Comparison of ENCODE assay signal across 8 cellular contexts in the genomic region with DNA sequence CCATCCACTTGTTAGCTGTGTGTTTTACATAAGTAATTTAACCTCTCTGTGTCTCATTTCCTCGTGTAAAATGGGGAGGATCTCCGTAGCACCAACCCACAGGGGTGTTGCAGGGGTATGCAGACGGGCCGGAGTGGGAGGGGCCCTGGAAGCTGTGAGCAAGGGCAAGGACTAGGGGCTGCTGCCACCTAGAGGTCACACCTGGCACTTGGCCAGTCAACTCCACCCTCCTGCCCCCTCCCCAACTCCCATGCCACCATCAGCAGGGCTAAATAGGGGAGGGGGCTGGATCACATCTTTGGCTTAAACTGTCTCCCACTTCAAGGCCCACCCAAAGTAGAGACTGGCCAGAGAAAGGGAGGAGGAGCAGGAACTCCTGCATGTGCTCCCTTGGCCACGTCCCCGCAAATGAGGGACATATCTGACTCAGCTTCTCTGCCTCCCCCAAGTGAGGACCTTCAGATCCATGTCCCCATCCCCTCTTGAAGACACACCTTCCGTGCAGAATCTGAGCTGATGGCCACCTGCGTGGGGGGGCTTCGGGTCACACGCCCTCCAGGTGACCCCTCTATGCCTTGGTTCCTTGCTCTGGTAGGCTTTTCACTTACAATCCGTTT. TPM values are rescaled to one million over a fixed set of nuclear protein-coding genes. Genes with fewer than 3 reads are reported as not detected.
DNase-seq lines count a peak whose midpoint lies in the region; ATAC-seq and TF ChIP-seq lines count a peak whose summit lies in the region.

No MANE protein-coding gene starts in this region.

- ATAC-seq in lower lobe of right lung, result peak; percentile 50 to 51

- DNase-seq in CD4-positive, alpha-beta memory T cell, result peak; percentile 69 to 72 (median 71)
- DNase-seq in H4 (ENCODE audit: low spot score), result peak; percentile 74
- peak; percentile 69 for DNase-seq in NCI-H2227 (lab: John Stamatoyannopoulos, UW; ENCODE audit: unreplicated experiment)
- DNase-seq in activated CD4-positive, alpha-beta T cell treated with anti-CD3 and anti-CD28 coated beads for 24 hours (ENCODE audit: low read depth in 2 of 2), result peak; percentile 66 to 68
- DNase-seq in cerebellar cortex (ENCODE audit: low spot score), result peak; percentile 73
- DNase-seq in lower lobe of right lung, result peak; percentile 89
- peak; percentile 61 to 65 (median 64) for DNase-seq in stimulated activated CD4-positive, alpha-beta T cell treated with anti-CD3 and anti-CD28 coated beads, TNF-alpha, amount 100 ng/mL, for 4 hours (ENCODE audit: low read depth in 3 of 3)
- no peak for DNase-seq in GOT3 (lab: John Stamatoyannopoulos, UW)

- H3K4me3 ChIP-seq in CD4-positive, alpha-beta memory T cell (ENCODE audit: low read length in 2 of 2), result no peak overlapping the region
- no peak overlapping the region for H3K4me3 ChIP-seq in lower lobe of right lung

- no peak overlapping the region for H3K27ac Mint-ChIP-seq in CD4-positive, alpha-beta memory T cell

- H3K4me1 Mint-ChIP-seq in CD4-positive, alpha-beta memory T cell, result peaks cover 7 to 16% (median 9%) of the 10 kb centered on the region in 4 donors

- peaks cover 15% of the 10 kb centered on the region for H3K4me1 ChIP-seq in CD4-positive, alpha-beta memory T cell (ENCODE audit: insufficient read depth, low read length)
- peaks cover 94% of the 10 kb centered on the region for H3K4me1 ChIP-seq in lower lobe of right lung

- no peaks in the 10 kb centered on the region for H3K27me3 ChIP-seq in CD4-positive, alpha-beta memory T cell (ENCODE audit: insufficient read depth, low read length)
- H3K27me3 ChIP-seq in lower lobe of right lung (ENCODE audit: low read depth), result no peaks in the 10 kb centered on the region

- no peak overlapping the region for H3K27ac ChIP-seq in CD4-positive, alpha-beta memory T cell (ENCODE audit: low read depth, low read length)
- peak overlapping the region; percentile 97 for H3K27ac ChIP-seq in lower lobe of right lung

- POLR2A ChIA-PET in CD4-positive, alpha-beta memory T cell (lab: Charles Lee; ENCODE audit: partially characterized antibody), result interaction anchor here (0.6 to 4.2 kb wide), 8 partner anchors 12 to 332 kb away, joined by 3 to 32 read pairs (median 4); a partner anchor contains a TSS

- no peaks in the 10 kb centered on the region for H3K9me3 Mint-ChIP-seq in CD4-positive, alpha-beta memory T cell

- peak overlapping the region in 1 of 8 donors; percentile 46 for H3K4me3 Mint-ChIP-seq in CD4-positive, alpha-beta memory T cell

- no peaks in the 10 kb centered on the region for H3K9me3 ChIP-seq in CD4-positive, alpha-beta memory T cell (ENCODE audit: control insufficient read depth in 1 of 2, low read length in 2 of 2)
- H3K9me3 ChIP-seq in lower lobe of right lung, result no peaks in the 10 kb centered on the region

- peaks cover 0 to 2% of the 10 kb centered on the region in 2 donors for H3K27me3 Mint-ChIP-seq in CD4-positive, alpha-beta memory T cell

- CTCF ChIA-PET in CD4-positive, alpha-beta memory T cell (lab: Charles Lee; ENCODE audit: partially characterized antibody), result interaction anchor here (0.6 to 21.4 kb wide), 34 partner anchors 8 to 550 kb away, joined by 3 to 634 read pairs (median 6); a partner anchor contains a TSS

- intact Hi-C loops in CD4-positive, alpha-beta memory T cell (cut with micrococcal nuclease), result loop anchor here (1.0 to 5.0 kb wide), 4 partner anchors 17 to 121 kb away; a partner anchor contains a TSS
- intact Hi-C loops in lower lobe of right lung (cut with DNase I), result no loop called here

- TF ChIP-seq CTCF in lower lobe of right lung (IDR thresholded peaks at IDR 0.05), result peak; percentile 78

- H3K36me3 ChIP-seq in CD4-positive, alpha-beta memory T cell (ENCODE audit: insufficient read depth, low read length), result no peaks in the 10 kb centered on the region
- H3K36me3 ChIP-seq in lower lobe of right lung, result peaks cover 27% of the 10 kb centered on the region

- H3K36me3 Mint-ChIP-seq in CD4-positive, alpha-beta memory T cell, result no peaks in the 10 kb centered on the region

RNA-seq across cellular contexts. Expression of a gene that starts 2.6 kb away (rescaled TPM):
- 1 to 10 TPM; 2.6 to 5.1 TPM for total RNA-seq in CD4-positive, alpha-beta memory T cell
- under 1 TPM in 1 of 2 donors, not detected in 1; 0.53 TPM for polyA plus RNA-seq in CD4-positive, alpha-beta memory T cell
- 1.3 and 4.6 TPM in 2 replicates for total RNA-seq in H4 (2014; rRNA removed; shearing (Covaris generic))
- 71.4 TPM for total RNA-seq in lower lobe of right lung

RNA-seq across cellular contexts. Expression of a gene that starts 12.7 kb away (rescaled TPM):
- total RNA-seq in CD4-positive, alpha-beta memory T cell, result not detected
- polyA plus RNA-seq in CD4-positive, alpha-beta memory T cell, result not detected
- not detected in 2 replicates for total RNA-seq in H4 (2014; rRNA removed; shearing (Covaris generic))
- not detected for total RNA-seq in lower lobe of right lung

RNA-seq across cellular contexts. Expression of a gene that starts 14.7 kb away (rescaled TPM):
- 1 to 10 TPM; 7.2 to 7.5 TPM for total RNA-seq in CD4-positive, alpha-beta memory T cell
- polyA plus RNA-seq in CD4-positive, alpha-beta memory T cell, result 1 to 10 TPM in 1 of 2 donors, under 1 TPM in 1; 0.08 to 2.8 TPM
- total RNA-seq in H4 (2014; rRNA removed; shearing (Covaris generic)), result 13.0 and 15.7 TPM in 2 replicates
- 33.8 TPM for total RNA-seq in lower lobe of right lung

RNA-seq across cellular contexts. Expression of a gene that starts 19.9 kb away (rescaled TPM):
- total RNA-seq in CD4-positive, alpha-beta memory T cell, result under 1 TPM; 0.03 to 0.23 TPM
- under 1 TPM in 1 of 2 donors, not detected in 1; 0.05 TPM for polyA plus RNA-seq in CD4-positive, alpha-beta memory T cell
- 0.14 and 0.27 TPM in 2 replicates for total RNA-seq in H4 (2014; rRNA removed; shearing (Covaris generic))
- 4.3 TPM for total RNA-seq in lower lobe of right lung

RNA-seq across cellular contexts. Expression of a gene that starts 30.4 kb away (rescaled TPM):
- total RNA-seq in CD4-positive, alpha-beta memory T cell, result 100 to 1,000 TPM; 211 to 219 TPM
- 10 to 100 TPM; 22.6 to 37.5 TPM for polyA plus RNA-seq in CD4-positive, alpha-beta memory T cell
- 1.6 and 2.4 TPM in 2 replicates for total RNA-seq in H4 (2014; rRNA removed; shearing (Covaris generic))
- 105 TPM for total RNA-seq in lower lobe of right lung

Comparison
In these comparisons a context has a peak if more than half of its experiments do, and no peak if none do; other contexts are left out.
1. RNA of a gene that starts 2.6 kb away (total RNA-seq): 71.4 TPM in lower lobe of right lung (single experiment); 2.6 to 5.1 TPM in CD4-positive, alpha-beta memory T cell and 1.3 to 4.6 TPM in H4; every median in the first group is over 10 times any median in the second.